ENCODE assay signal across 8 cellular contexts in the genomic region with DNA sequence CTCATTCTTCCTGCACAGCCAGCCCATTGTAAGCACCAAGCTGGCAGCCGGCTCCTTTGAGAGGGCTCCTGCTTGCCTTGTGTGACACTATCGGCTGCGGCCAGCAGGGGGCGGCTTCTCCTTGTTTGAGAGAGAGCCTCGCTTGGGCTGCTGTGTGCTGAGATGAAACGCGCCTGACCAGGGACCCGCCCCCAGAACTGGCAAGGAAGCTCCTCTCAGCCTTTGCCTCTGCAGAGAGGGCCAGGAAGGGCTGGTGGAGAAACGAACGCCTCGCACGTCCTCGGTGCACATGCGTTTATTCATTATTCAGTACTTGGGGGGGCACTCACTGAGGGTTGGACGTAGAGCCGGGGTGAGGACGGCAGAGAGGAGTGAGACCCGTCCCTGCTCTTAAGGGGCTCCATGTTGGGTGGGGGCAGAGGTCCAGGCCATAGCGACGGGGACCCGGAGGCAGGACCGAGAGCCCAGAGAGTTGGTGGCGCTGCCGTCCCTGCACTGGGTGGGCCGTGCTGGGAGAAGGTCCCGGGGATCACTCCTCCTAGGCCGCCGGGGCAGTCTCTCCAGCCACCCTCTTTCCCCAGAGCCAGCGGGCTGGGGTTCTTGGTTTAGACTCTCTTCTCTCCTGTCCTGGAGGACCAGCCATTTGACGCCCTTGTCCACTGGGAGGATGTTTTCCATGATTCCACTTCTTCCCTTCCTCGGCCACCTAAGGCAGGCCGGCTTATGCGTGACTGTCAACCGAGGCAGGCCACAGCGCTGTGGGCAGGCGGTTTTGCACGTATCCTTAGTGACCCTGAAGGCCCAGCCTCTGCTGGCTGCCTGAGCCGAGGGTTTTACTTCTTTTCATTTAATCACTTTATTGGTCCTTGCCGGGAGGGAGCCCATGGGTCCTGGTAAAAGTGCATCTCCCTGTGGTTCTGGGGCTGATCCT.
DNase-seq lines count a peak whose midpoint lies in the region; ATAC-seq and TF ChIP-seq lines count a peak whose summit lies in the region.

No MANE protein-coding gene starts in this region.

- POLR2A ChIA-PET in GM10248 (lab: Yijun Ruan, JAX) = interaction anchor here (0.8 kb wide), 1 partner anchor 9 kb away, joined by 6 read pairs; no protein-coding TSS in a partner anchor

- H3K36me3 Mint-ChIP-seq in activated naive CD4-positive, alpha-beta T cell treated with anti-CD3 and anti-CD28 coated beads for 36 hours (ENCODE audit: low read depth) = no peaks in the 10 kb centered on the region

- peaks cover 7% of the 10 kb centered on the region for H3K4me1 Mint-ChIP-seq in activated naive CD4-positive, alpha-beta T cell treated with anti-CD3 and anti-CD28 coated beads for 36 hours (ENCODE audit: low read depth)

- peak overlapping the region; percentile 52 for H2BK5ac ChIP-seq in trophoblast cell (ENCODE audit: low read depth, low read length, poor library complexity)

- CTCF ChIA-PET in GM10248 (lab: Yijun Ruan, JAX) = interaction anchor here (0.6 to 7.0 kb wide), 86 partner anchors 11 to 733 kb away, joined by 3 to 141 read pairs (median 4); a partner anchor contains a TSS
- CTCF ChIA-PET in activated naive CD4-positive, alpha-beta T cell treated with anti-CD3 and anti-CD28 coated beads for 36 hours (lab: Charles Lee) = interaction anchor here (0.5 to 9.1 kb wide), 60 partner anchors 12 to 910 kb away, joined by 3 to 96 read pairs (median 4); a partner anchor contains a TSS

- peak overlapping the region; percentile 86 for H2BK120ac ChIP-seq in trophoblast cell (ENCODE audit: insufficient read depth, low read length, poor library complexity)

- H3K9me3 Mint-ChIP-seq in activated naive CD4-positive, alpha-beta T cell treated with anti-CD3 and anti-CD28 coated beads for 36 hours = no peaks in the 10 kb centered on the region

- no peaks in the 10 kb centered on the region for H3K79me2 ChIP-seq in trophoblast cell (ENCODE audit: control insufficient read depth, insufficient read depth, low read length, poor library complexity)

- intact Hi-C loops in activated naive CD4-positive, alpha-beta T cell treated with anti-CD3 and anti-CD28 coated beads for 36 hours (cut with micrococcal nuclease) = loop anchor here (1.0 to 5.0 kb wide), 11 partner anchors 25 to 912 kb away; no protein-coding TSS in a partner anchor
- intact Hi-C loops in transverse colon (cut with DNase I; ENCODE audit: low total_unique reads) = no loop called here

- DNase-seq in GM10248 (ENCODE audit: extremely low spot score) (peak; percentile 90), HFF-Myc (ENCODE audit: extremely low read depth, low read depth) (peak; percentile 77), NCI-H1048 (lab: John Stamatoyannopoulos, UW) (peak; percentile 76), glomerular visceral epithelial cell (ENCODE audit: extremely low spot score) (peak; percentile 94), trophoblast cell (peak; percentile 91 to 98), transverse colon (peak; percentile 99)
- peak; percentile 99 for DNase-seq in activated naive CD4-positive, alpha-beta T cell treated with anti-CD3 and anti-CD28 coated beads for 36 hours

- H4K8ac ChIP-seq in trophoblast cell (ENCODE audit: low read depth, low read length) = peak overlapping the region; percentile 50

- peak overlapping the region; percentile 18 for H3K4ac ChIP-seq in trophoblast cell (ENCODE audit: low read depth, low read length)

- peak overlapping the region; percentile 70 for H2BK12ac ChIP-seq in trophoblast cell (ENCODE audit: low read length)

- no peak overlapping the region for H3K23ac ChIP-seq in trophoblast cell (ENCODE audit: low read length)

- peak; percentile 97 for TF ChIP-seq CTCF in GM10248 (IDR thresholded peaks at IDR 0.05; ENCODE audit: control extremely low read depth, extremely low read depth, low read depth, missing control alignments)
- TF ChIP-seq CTCF in HFF-Myc (IDR thresholded peaks at IDR 0.05; ENCODE audit: low read depth, low read length, missing control alignments) = peak; percentile 85
- TF ChIP-seq CTCF in transverse colon (IDR thresholded peaks at IDR 0.05) = peak; percentile 88 to 96 (median 94)

- no peaks in the 10 kb centered on the region for H3K27me3 Mint-ChIP-seq in activated naive CD4-positive, alpha-beta T cell treated with anti-CD3 and anti-CD28 coated beads for 36 hours (ENCODE audit: low read depth)

- peak overlapping the region; percentile 63 for H2AK5ac ChIP-seq in trophoblast cell (ENCODE audit: low read length)

- no CpG with 5 or more reads among the region's 39 CpGs for WGBS in trophoblast cell (ENCODE audit: extremely low coverage, insufficient coverage, insufficient read length)
- 43 to 47% methylated on average over 6 to 39 of the region's 39 CpGs for WGBS in transverse colon (ENCODE audit: low coverage in 1 of 2), 2 donors

- H3K9me3 ChIP-seq in trophoblast cell (ENCODE audit: insufficient read depth, low read depth, low read length) (peaks cover 3% of the 10 kb centered on the region), transverse colon (no peaks in the 10 kb centered on the region)

- TF ChIP-seq EP300 in transverse colon (IDR thresholded peaks at IDR 0.05; ENCODE audit: low read depth) = no peak

- ATAC-seq in SK-N-SH treated with all-trans-retinoic acid at 6 μM for 48 hours = peak; percentile 100

- no peak overlapping the region for H3K4me2 ChIP-seq in trophoblast cell (ENCODE audit: low read length)

- no peak for TF ChIP-seq POLR2A in transverse colon (IDR thresholded peaks at IDR 0.05)

- H3K4me3 Mint-ChIP-seq in activated naive CD4-positive, alpha-beta T cell treated with anti-CD3 and anti-CD28 coated beads for 36 hours = no peak overlapping the region

- no peak overlapping the region for H3K27ac Mint-ChIP-seq in activated naive CD4-positive, alpha-beta T cell treated with anti-CD3 and anti-CD28 coated beads for 36 hours

- H4K91ac ChIP-seq in trophoblast cell (ENCODE audit: low read depth, low read length) = peak overlapping the region; percentile 68

- H3K14ac ChIP-seq in trophoblast cell (ENCODE audit: low read length) = peak overlapping the region; percentile 57

- no peak overlapping the region for H3K4me3 ChIP-seq in HFF-Myc (replicated peaks; ENCODE audit: low read depth, low read length)
- H3K4me3 ChIP-seq in trophoblast cell (ENCODE audit: low read depth, low read length) = no peak overlapping the region
- peak overlapping the region in 1 of 4 donors; percentile 1 for H3K4me3 ChIP-seq in transverse colon

- no peak overlapping the region for H3K27ac ChIP-seq in trophoblast cell (ENCODE audit: low read depth, low read length)
- peak overlapping the region; percentile 19 to 76 (median 46) for H3K27ac ChIP-seq in transverse colon

- H4K12ac ChIP-seq in trophoblast cell (ENCODE audit: low read depth, low read length) = no peak overlapping the region

- in situ Hi-C loops in transverse colon (cut with MboI; ENCODE audit: low pct_ligation_motif_present in 1 of 4, low pct_unique_long_range_greater_than_20kb in 1 of 4, low sequenced_read_pairs in 3 of 4) = loop anchor here (25.0 kb wide), 7 partner anchors 179 to 904 kb away; a partner anchor contains a TSS

- no peak overlapping the region for H2AFZ ChIP-seq in trophoblast cell (ENCODE audit: insufficient read depth, low read length, poor library complexity)

- no peaks in the 10 kb centered on the region for H3K27me3 ChIP-seq in trophoblast cell (ENCODE audit: insufficient read depth, low read length)
- H3K27me3 ChIP-seq in transverse colon = no peaks in the 10 kb centered on the region

- no peaks in the 10 kb centered on the region for H3K36me3 ChIP-seq in trophoblast cell (ENCODE audit: control insufficient read depth in 1 of 2, insufficient read depth in 2 of 2, low read length in 2 of 2)
- H3K36me3 ChIP-seq in transverse colon = no peaks in the 10 kb centered on the region

- H3K9ac ChIP-seq in trophoblast cell (ENCODE audit: low read length) = no peak overlapping the region

- H3K79me1 ChIP-seq in trophoblast cell (ENCODE audit: low read length) = peaks cover 27% of the 10 kb centered on the region

- H3K18ac ChIP-seq in trophoblast cell (ENCODE audit: low read length) = peak overlapping the region; percentile 36

- H3K4me1 ChIP-seq in trophoblast cell (ENCODE audit: control insufficient read depth in 1 of 2, insufficient read depth in 2 of 2, low read length in 2 of 2) (peaks cover 13 to 16% of the 10 kb centered on the region in 2 experiments), transverse colon (peaks cover 7 to 16% (median 13%) of the 10 kb centered on the region in 4 donors)

TF ChIP-seq in SK-N-SH treated with all-trans-retinoic acid at 6 μM for 48 hours, 23 proteins besides CTCF, POLR2A, EP300 and RAD21 (continues in another document):
- TF ChIP-seq ZNF70 (CRISPR knock-in tag; IDR thresholded peaks at IDR 0.05) (no peak), OSR1 (CRISPR knock-in tag; IDR thresholded peaks at IDR 0.05) (no peak), ZNF565 (CRISPR knock-in tag; conservative IDR thresholded peaks at IDR 0.05; ENCODE audit: low read depth) (no peak), ARNTL (CRISPR knock-in tag; IDR thresholded peaks at IDR 0.05; ENCODE audit: borderline replicate concordance, low read depth) (no peak), SNAI2 (CRISPR knock-in tag; IDR thresholded peaks at IDR 0.05) (no peak)
- TF ChIP-seq, protein P1, sequence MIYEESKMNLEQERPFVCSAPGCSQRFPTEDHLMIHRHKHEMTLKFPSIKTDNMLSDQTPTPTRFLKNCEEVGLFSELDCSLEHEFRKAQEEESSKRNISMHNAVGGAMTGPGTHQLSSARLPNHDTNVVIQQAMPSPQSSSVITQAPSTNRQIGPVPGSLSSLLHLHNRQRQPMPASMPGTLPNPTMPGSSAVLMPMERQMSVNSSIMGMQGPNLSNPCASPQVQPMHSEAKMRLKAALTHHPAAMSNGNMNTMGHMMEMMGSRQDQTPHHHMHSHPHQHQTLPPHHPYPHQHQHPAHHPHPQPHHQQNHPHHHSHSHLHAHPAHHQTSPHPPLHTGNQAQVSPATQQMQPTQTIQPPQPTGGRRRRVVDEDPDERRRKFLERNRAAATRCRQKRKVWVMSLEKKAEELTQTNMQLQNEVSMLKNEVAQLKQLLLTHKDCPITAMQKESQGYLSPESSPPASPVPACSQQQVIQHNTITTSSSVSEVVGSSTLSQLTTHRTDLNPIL (CRISPR knock-in tag; IDR thresholded peaks at IDR 0.05; ENCODE audit: low read depth) = no peak
